8 cellular contexts compared by ENCODE assay signal in the genomic region with DNA sequence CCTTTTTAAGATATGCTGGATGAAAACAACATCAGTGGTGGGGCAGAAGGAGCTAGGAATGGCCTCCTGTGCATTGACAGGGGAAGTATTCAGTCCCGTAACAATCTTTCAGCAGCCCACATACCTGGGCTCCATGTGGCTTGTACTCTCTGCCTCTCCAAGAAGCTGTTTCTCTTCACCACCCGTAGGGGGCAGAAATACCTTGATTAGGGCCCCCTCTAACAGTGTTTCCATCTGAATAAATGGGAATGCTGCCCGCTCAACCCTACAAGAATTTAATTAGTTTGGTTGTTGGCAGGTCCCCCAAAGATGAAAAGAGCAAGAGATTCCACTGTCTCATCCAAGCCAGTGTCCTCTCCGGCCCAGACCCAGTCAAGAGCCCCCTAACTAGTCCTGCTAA.
DNase-seq lines count a peak whose midpoint lies in the region; ATAC-seq, FAIRE-seq and TF ChIP-seq lines count a peak whose summit lies in the region.

No MANE protein-coding gene starts in this region.

- H3K36me3 ChIP-seq in endodermal cell (ENCODE audit: control insufficient read depth, insufficient read depth, low read length), result no peaks in the 10 kb centered on the region
- no peaks in the 10 kb centered on the region for H3K36me3 ChIP-seq in upper lobe of right lung

- peaks cover 6% of the 10 kb centered on the region for H3K4me1 Mint-ChIP-seq in activated naive CD8-positive, alpha-beta T cell treated with anti-CD3 and anti-CD28 coated beads, Interleukin-2, amount 10 ng/mL, durations not matched to agents 7 days and 5 days
- H3K4me1 Mint-ChIP-seq in activated naive CD8-positive, alpha-beta T cell treated with anti-CD3 and anti-CD28 coated beads for 36 hours, result peaks cover 14% of the 10 kb centered on the region
- no peaks in the 10 kb centered on the region for H3K4me1 Mint-ChIP-seq in endodermal cell
- peaks cover 3% of the 10 kb centered on the region in 2 donors for H3K4me1 Mint-ChIP-seq in effector memory CD8-positive, alpha-beta T cell (ENCODE audit: low read depth in 2 of 2)

- no peak overlapping the region for H3K27ac Mint-ChIP-seq in activated naive CD8-positive, alpha-beta T cell treated with anti-CD3 and anti-CD28 coated beads, Interleukin-2, amount 10 ng/mL, durations not matched to agents 7 days and 5 days
- no peak overlapping the region for H3K27ac Mint-ChIP-seq in activated naive CD8-positive, alpha-beta T cell treated with anti-CD3 and anti-CD28 coated beads for 36 hours
- H3K27ac Mint-ChIP-seq in endodermal cell, result no peak overlapping the region
- H3K27ac Mint-ChIP-seq in effector memory CD8-positive, alpha-beta T cell, result no peak overlapping the region

- H3K36me3 Mint-ChIP-seq in activated naive CD8-positive, alpha-beta T cell treated with anti-CD3 and anti-CD28 coated beads, Interleukin-2, amount 10 ng/mL, durations not matched to agents 7 days and 5 days, result peaks cover 2% of the 10 kb centered on the region
- H3K36me3 Mint-ChIP-seq in activated naive CD8-positive, alpha-beta T cell treated with anti-CD3 and anti-CD28 coated beads for 36 hours, result peaks cover 7% of the 10 kb centered on the region
- no peaks in the 10 kb centered on the region for H3K36me3 Mint-ChIP-seq in endodermal cell (ENCODE audit: low read depth)
- H3K36me3 Mint-ChIP-seq in effector memory CD8-positive, alpha-beta T cell (ENCODE audit: insufficient read depth), result no peaks in the 10 kb centered on the region

- H3K27me3 Mint-ChIP-seq in activated naive CD8-positive, alpha-beta T cell treated with anti-CD3 and anti-CD28 coated beads, Interleukin-2, amount 10 ng/mL, durations not matched to agents 7 days and 5 days, result peaks cover 6% of the 10 kb centered on the region
- H3K27me3 Mint-ChIP-seq in activated naive CD8-positive, alpha-beta T cell treated with anti-CD3 and anti-CD28 coated beads for 36 hours, result peaks cover 20% of the 10 kb centered on the region
- H3K27me3 Mint-ChIP-seq in endodermal cell (ENCODE audit: insufficient read depth), result no peaks in the 10 kb centered on the region
- peaks cover 0 to 24% of the 10 kb centered on the region in 2 donors for H3K27me3 Mint-ChIP-seq in effector memory CD8-positive, alpha-beta T cell

- H3K27ac ChIP-seq in endodermal cell (ENCODE audit: low read depth, low read length) (no peak overlapping the region), upper lobe of right lung (no peak overlapping the region)

- no peak overlapping the region for H3K9ac ChIP-seq in endodermal cell (ENCODE audit: extremely low read depth, low read length, poor library complexity, severe bottlenecking)

- ATAC-seq in activated naive CD8-positive, alpha-beta T cell treated with anti-CD3 and anti-CD28 coated beads, Interleukin-2, amount 10 ng/mL, durations not matched to agents 7 days and 5 days (ENCODE audit: low read depth), result peak; percentile 63
- peak; percentile 61 for ATAC-seq in upper lobe of right lung
- no peak for ATAC-seq in effector memory CD8-positive, alpha-beta T cell (replicated peaks)

- no peak overlapping the region for H3K4me3 ChIP-seq in endodermal cell (ENCODE audit: low read length)
- H3K4me3 ChIP-seq in upper lobe of right lung, result no peak overlapping the region

- H3K9me3 Mint-ChIP-seq in activated naive CD8-positive, alpha-beta T cell treated with anti-CD3 and anti-CD28 coated beads, Interleukin-2, amount 10 ng/mL, durations not matched to agents 7 days and 5 days, result peaks cover 3% of the 10 kb centered on the region
- peaks cover 6% of the 10 kb centered on the region for H3K9me3 Mint-ChIP-seq in activated naive CD8-positive, alpha-beta T cell treated with anti-CD3 and anti-CD28 coated beads for 36 hours
- H3K9me3 Mint-ChIP-seq in endodermal cell, result no peaks in the 10 kb centered on the region
- H3K9me3 Mint-ChIP-seq in effector memory CD8-positive, alpha-beta T cell, result no peaks in the 10 kb centered on the region

- no peak for TF ChIP-seq POLR2A in GM12892 (IDR thresholded peaks at IDR 0.05; ENCODE audit: low read depth, low read length)

- H3K27me3 ChIP-seq in endodermal cell (ENCODE audit: control insufficient read depth, insufficient read depth, low read length, poor library complexity, severe bottlenecking), result no peaks in the 10 kb centered on the region
- H3K27me3 ChIP-seq in upper lobe of right lung, result no peaks in the 10 kb centered on the region

- H3K4me1 ChIP-seq in endodermal cell (ENCODE audit: control insufficient read depth, insufficient read depth, low read length) (no peaks in the 10 kb centered on the region), upper lobe of right lung (no peaks in the 10 kb centered on the region)

- intact Hi-C loops in upper lobe of right lung (cut with DNase I), result no loop called here

- WGBS in endodermal cell (ENCODE audit: insufficient coverage in 1 of 2, insufficient read length in 1 of 2), 2 experiments, result 60 to 67% methylated on average over 3 to 4 of the region's 4 CpGs

- POLR2A ChIA-PET in activated naive CD8-positive, alpha-beta T cell treated with anti-CD3 and anti-CD28 coated beads, Interleukin-2, amount 10 ng/mL, durations not matched to agents 7 days and 5 days (lab: Charles Lee), result interaction anchor here (0.7 kb wide), 1 partner anchor 129 kb away, joined by 4 read pairs; no protein-coding TSS in a partner anchor

- no peak overlapping the region for H3K4me3 Mint-ChIP-seq in activated naive CD8-positive, alpha-beta T cell treated with anti-CD3 and anti-CD28 coated beads, Interleukin-2, amount 10 ng/mL, durations not matched to agents 7 days and 5 days
- no peak overlapping the region for H3K4me3 Mint-ChIP-seq in activated naive CD8-positive, alpha-beta T cell treated with anti-CD3 and anti-CD28 coated beads for 36 hours
- no peak overlapping the region for H3K4me3 Mint-ChIP-seq in endodermal cell
- H3K4me3 Mint-ChIP-seq in effector memory CD8-positive, alpha-beta T cell, result no peak overlapping the region

- no peak for FAIRE-seq in GM12892 (lab: Jason Lieb, UNC)

- no peak for DNase-seq in activated naive CD8-positive, alpha-beta T cell treated with anti-CD3 and anti-CD28 coated beads, Interleukin-2, amount 10 ng/mL, durations not matched to agents 7 days and 5 days
- no peak for DNase-seq in activated naive CD8-positive, alpha-beta T cell treated with anti-CD3 and anti-CD28 coated beads for 36 hours
- peak; percentile 35 to 59 for DNase-seq in NCI-H524 (lab: John Stamatoyannopoulos, UW)
- peak; percentile 64 for DNase-seq in endodermal cell
- DNase-seq in upper lobe of right lung, result no peak
- DNase-seq in activated effector memory CD4-positive, alpha-beta T cell treated with anti-CD3 and anti-CD28 coated beads, Interleukin-2, amount 50 U/mL, for 16 hours, result no peak
- DNase-seq in GM12892 (ENCODE audit: insufficient read length), result no peak
- no peak for DNase-seq in effector memory CD8-positive, alpha-beta T cell

- TF ChIP-seq CTCF in endodermal cell (conservative IDR thresholded peaks at IDR 0.05) (peak; percentile 80), upper lobe of right lung (IDR thresholded peaks at IDR 0.05) (peak; percentile 18)

- H3K9me3 ChIP-seq in endodermal cell (ENCODE audit: control insufficient read depth, low read length) (no peaks in the 10 kb centered on the region), upper lobe of right lung (no peaks in the 10 kb centered on the region)

Comparison
In these comparisons a context has a peak if more than half of its experiments do, and no peak if none do; other contexts are left out.
1. DNase-seq: peak in NCI-H524 (2 of 2) and endodermal cell (single experiment); none in activated naive CD8-positive, alpha-beta T cell treated with anti-CD3 and anti-CD28 coated beads, Interleukin-2, amount 10 ng/mL, durations not matched to agents 7 days and 5 days (single experiment), activated naive CD8-positive, alpha-beta T cell treated with anti-CD3 and anti-CD28 coated beads for 36 hours (single experiment), upper lobe of right lung (single experiment), activated effector memory CD4-positive, alpha-beta T cell treated with anti-CD3 and anti-CD28 coated beads, Interleukin-2, amount 50 U/mL, for 16 hours (single experiment), GM12892 (single experiment) and effector memory CD8-positive, alpha-beta T cell (0 of 3).